In genomic region chr1:212586429-212587303, GRCh38 we compare ENCODE assay signal across 10 cellular contexts. TPM values are rescaled to one million over a fixed set of nuclear protein-coding genes. Genes with fewer than 3 reads are reported as not detected.
A peak's percentile ranks its signal among the peaks of the same experiment; 100 is the strongest.
DNase-seq lines count a peak whose midpoint lies in the region; ATAC-seq and TF ChIP-seq lines count a peak whose summit lies in the region.
"Had no signal": no experiment of that assay in that cellular context is flagged by ENCODE, and none has a peak within 500 bp of the region (broad histone marks: within the 10 kb centered on the region; RNA-seq: fewer than 3 reads in every experiment).

No MANE protein-coding gene starts in this region.

- TF ChIP-seq CTCF in mesothelial cell of epicardium (IDR thresholded peaks at IDR 0.05; ENCODE audit: unreplicated experiment), result no peak

- no peaks in the 10 kb centered on the region for H3K36me3 Mint-ChIP-seq in mesothelial cell of epicardium

- peaks cover 16% of the 10 kb centered on the region for H3K4me1 Mint-ChIP-seq in mesothelial cell of epicardium

- peak; percentile 95 for ATAC-seq in GM18907 (IDR thresholded peaks at IDR 0.05; ENCODE audit: unreplicated experiment)
- peak; percentile 92 for ATAC-seq in GM21717 (IDR thresholded peaks at IDR 0.05; ENCODE audit: unreplicated experiment)
- ATAC-seq in HG03159 (IDR thresholded peaks at IDR 0.05; ENCODE audit: unreplicated experiment), result peak; percentile 95

- peaks cover 2% of the 10 kb centered on the region for H3K27me3 Mint-ChIP-seq in mesothelial cell of epicardium (ENCODE audit: low read depth)

- peak overlapping the region; percentile 48 for H3K27ac Mint-ChIP-seq in mesothelial cell of epicardium

- no peak overlapping the region for H3K4me3 Mint-ChIP-seq in mesothelial cell of epicardium

- no peaks in the 10 kb centered on the region for H3K9me3 Mint-ChIP-seq in mesothelial cell of epicardium

- DNase-seq in mesothelial cell of epicardium (ENCODE audit: low spot score in 2 of 2, unreplicated experiment in 2 of 2) (no peak), OCI-M1 (lab: John Stamatoyannopoulos, UW) (no peak), NCI-H1417 treated with DMSO at 0.1 percent for 48 hours (lab: John Stamatoyannopoulos, UW) (no peak), GM19240 (ENCODE audit: insufficient read length, low spot score) (no peak)
- DNase-seq: DND-41, NCI-H2171, SW 1271 had no signal

RNA-seq across cellular contexts. Expression of gene ATF3, which starts 21.9 kb away (rescaled TPM):
- total RNA-seq in mesothelial cell of epicardium, result 134 to 147 TPM (median 146 TPM) in 3 replicates
